Comparison of ENCODE assay signal across 19 cellular contexts in genomic region chr1:17018849-17019248, GRCh38. TPM values are rescaled to one million over a fixed set of nuclear protein-coding genes. Genes with fewer than 3 reads are reported as not detected.
DNase-seq lines count a peak whose midpoint lies in the region; ATAC-seq and TF ChIP-seq lines count a peak whose summit lies in the region.
"Had no signal": no experiment of that assay in that cellular context is flagged by ENCODE, and none has a peak within 500 bp of the region (broad histone marks: within the 10 kb centered on the region; RNA-seq: fewer than 3 reads in every experiment).

No MANE protein-coding gene starts in this region.

- peaks cover 45% of the 10 kb centered on the region for H3K36me3 Mint-ChIP-seq in T-cell
- H3K36me3 Mint-ChIP-seq in natural killer cell: peaks cover 11% of the 10 kb centered on the region

- H3K4me3 Mint-ChIP-seq in T-cell (no peak overlapping the region), natural killer cell (no peak overlapping the region)

- H3K27me3 Mint-ChIP-seq in T-cell: no peaks in the 10 kb centered on the region
- H3K27me3 Mint-ChIP-seq in natural killer cell (ENCODE audit: low read depth in 2 of 2): no peaks in the 10 kb centered on the region

- POLR2A ChIA-PET in T-cell (lab: Charles Lee): interaction anchor here in 1 of 2 donors (0.6 kb wide), 1 partner anchor 37 kb away, joined by 3 read pairs; no protein-coding TSS in a partner anchor

- CTCF ChIA-PET in T-cell (lab: Charles Lee): no interaction called here

- H3K9me3 Mint-ChIP-seq in T-cell: no peaks in the 10 kb centered on the region
- H3K9me3 Mint-ChIP-seq in natural killer cell: no peaks in the 10 kb centered on the region

- ATAC-seq in GM18873 (IDR thresholded peaks at IDR 0.05; ENCODE audit: low FRiP score, unreplicated experiment) (peak; percentile 49), T-cell (replicated peaks in 1 of 4) (no peak), natural killer cell (no peak)
- ATAC-seq: PC-3 had no signal

- peak; percentile 32 for DNase-seq in GM12865 (ENCODE audit: low read depth)
- DNase-seq in T-cell: no peak
- no peak for DNase-seq in natural killer cell
- no peak for DNase-seq in Ammon's horn (ENCODE audit: low spot score)
- DNase-seq in T1000 (lab: John Stamatoyannopoulos, UW): no peak
- DNase-seq in stimulated activated CD4-positive, alpha-beta T cell treated with anti-CD3 and anti-CD28 coated beads, Interleukin-4, amount 100 ng/mL, for 4 hours: no peak
- DNase-seq: activated CD4-positive, CD25-positive, alpha-beta regulatory T cell; activated T-cell treated with anti-CD3 and anti-CD28 coated beads, Interleukin-2, amount 50 U/mL, for 48 hours; C1 segment of cervical spinal cord; cortex of kidney; DMS79; glutamatergic neuron; islet precursor cell; NCI-H1694 treated with DMSO at 0.1 percent for 48 hours; PC-3; stomach had no signal

- intact Hi-C loops in natural killer cell (cut with micrococcal nuclease): no loop called here

- TF ChIP-seq CTCF in GM12865 (IDR thresholded peaks at IDR 0.05; ENCODE audit: insufficient read depth, low read depth, low read length, missing control alignments) (no peak), natural killer cell (IDR thresholded peaks at IDR 0.05) (no peak)

- H3K27ac Mint-ChIP-seq in T-cell: peak overlapping the region; percentile 75 to 82
- peak overlapping the region; percentile 29 to 35 for H3K27ac Mint-ChIP-seq in natural killer cell

- H3K4me1 Mint-ChIP-seq in T-cell: peaks cover 0 to 3% (median 0%) of the 10 kb centered on the region in 3 donors
- H3K4me1 Mint-ChIP-seq in natural killer cell: peaks cover 0 to 7% of the 10 kb centered on the region in 2 donors

- H3K4me3 ChIP-seq in GM12865 (ENCODE audit: low read depth, low read length): no peak overlapping the region
- H3K4me3 ChIP-seq: pancreas, smooth muscle cell, stomach had no signal

RNA-seq across cellular contexts. Expression of gene ATP13A2, which starts 7.1 kb away (rescaled TPM):
- total RNA-seq in T-cell (10 to 100 TPM; 39.4 to 65.5 (median 58.2) TPM), natural killer cell (10 to 100 TPM; 38.7 to 53.6 (median 42.8) TPM)

RNA-seq across cellular contexts. Expression of gene SDHB, which starts 35.0 kb away (rescaled TPM):
- 10 to 100 TPM; 46.2 to 61.7 (median 57.6) TPM for total RNA-seq in T-cell
- total RNA-seq in natural killer cell: 10 to 100 TPM; 56.8 to 62.6 (median 59.5) TPM

RNA-seq across cellular contexts. Expression of gene MFAP2, which starts 38.4 kb away (rescaled TPM):
- total RNA-seq in T-cell (not detected), natural killer cell (under 1 TPM in 1 of 3 donors, not detected in 2; 0.15 TPM)
